ENCODE assay signal across 1 cellular context in genomic region chr6:25682324-25682723, GRCh38.
TF ChIP-seq lines count a peak whose summit lies in the region.

No MANE protein-coding gene starts in this region.

TF ChIP-seq in K562, 482 proteins besides CTCF, POLR2A, EP300 and RAD21 (continued from another document and continues in another):
- TF ChIP-seq MYBL2 (IDR thresholded peaks at IDR 0.05; ENCODE audit: low read depth) = no peak
- TF ChIP-seq MYBL2 (CRISPR knock-in tag; IDR thresholded peaks at IDR 0.05; ENCODE audit: borderline replicate concordance) = no peak
- no peak for TF ChIP-seq RBM25 (IDR thresholded peaks at IDR 0.05; ENCODE audit: low read depth, low read length, severe bottlenecking)
- TF ChIP-seq RBM14 (IDR thresholded peaks at IDR 0.05; ENCODE audit: borderline replicate concordance, insufficient read depth, low read depth, low read length) = no peak
- TF ChIP-seq HEY1 (CRISPR knock-in tag; IDR thresholded peaks at IDR 0.05; ENCODE audit: borderline replicate concordance) = no peak
- no peak for TF ChIP-seq PHF21A (IDR thresholded peaks at IDR 0.05; ENCODE audit: borderline replicate concordance, low read depth)
- no peak for TF ChIP-seq E2F4 (CRISPR knock-in tag; IDR thresholded peaks at IDR 0.05; ENCODE audit: low read depth)
- no peak for TF ChIP-seq ARNT (IDR thresholded peaks at IDR 0.05)
- no peak for TF ChIP-seq STAT5B (CRISPR knock-in tag; IDR thresholded peaks at IDR 0.05)
- peak; percentile 68; the same call in 1 of the 2 replicates for TF ChIP-seq TOE1 (IDR thresholded peaks at IDR 0.05; ENCODE audit: borderline replicate concordance)
- no peak for TF ChIP-seq TOE1 (CRISPR knock-in tag; IDR thresholded peaks at IDR 0.05; ENCODE audit: borderline replicate concordance, low read depth)
- no peak for TF ChIP-seq BCL6 (CRISPR knock-in tag; IDR thresholded peaks at IDR 0.05)
- no peak for TF ChIP-seq HOMEZ (CRISPR knock-in tag; IDR thresholded peaks at IDR 0.05)
- no peak for TF ChIP-seq RUNX1 (IDR thresholded peaks at IDR 0.05; ENCODE audit: low read depth)
- TF ChIP-seq ZFP1 (CRISPR knock-in tag; IDR thresholded peaks at IDR 0.05) = no peak
- no peak for TF ChIP-seq ZNF589 (CRISPR knock-in tag; IDR thresholded peaks at IDR 0.05; ENCODE audit: low read depth)
- no peak for TF ChIP-seq SMAD1 (IDR thresholded peaks at IDR 0.05; ENCODE audit: low read depth, low read length, partially characterized antibody)
- TF ChIP-seq POLR2AphosphoS2 (IDR thresholded peaks at IDR 0.05; ENCODE audit: low read length) = no peak
- no peak for TF ChIP-seq ZNF76 (CRISPR knock-in tag; IDR thresholded peaks at IDR 0.05; ENCODE audit: borderline replicate concordance)
- TF ChIP-seq MTA1 (IDR thresholded peaks at IDR 0.05; ENCODE audit: borderline replicate concordance) = no peak
- TF ChIP-seq ZMIZ1 (IDR thresholded peaks at IDR 0.05; ENCODE audit: low read depth in 2 of 2, low read length in 2 of 2) = no peak
- no peak for TF ChIP-seq RBM15 (IDR thresholded peaks at IDR 0.05; ENCODE audit: insufficient read depth, low read length)
- TF ChIP-seq FOS (IDR thresholded peaks at IDR 0.05; ENCODE audit: extremely low read depth, insufficient read length) = no peak
- peak; percentile 76 for TF ChIP-seq TFE3 (CRISPR knock-in tag; IDR thresholded peaks at IDR 0.05)
- no peak for TF ChIP-seq ZC3H4 (CRISPR knock-in tag; IDR thresholded peaks at IDR 0.05; ENCODE audit: borderline replicate concordance)
- TF ChIP-seq SMC3 (conservative IDR thresholded peaks at IDR 0.05; ENCODE audit: insufficient read depth, low read depth, low read length) = no peak
- TF ChIP-seq ZEB2 (IDR thresholded peaks at IDR 0.05) = no peak
- no peak for TF ChIP-seq NR4A1 (CRISPR knock-in tag; IDR thresholded peaks at IDR 0.05)
- no peak for TF ChIP-seq NR4A1 (tag; IDR thresholded peaks at IDR 0.05)
- TF ChIP-seq SNIP1 (IDR thresholded peaks at IDR 0.05; ENCODE audit: low read depth) = no peak
- no peak for TF ChIP-seq CHCHD3 (CRISPR knock-in tag; IDR thresholded peaks at IDR 0.05)
- peak; percentile 51 for TF ChIP-seq RAD51 (IDR thresholded peaks at IDR 0.05; ENCODE audit: borderline replicate concordance, low read depth)
- no peak for TF ChIP-seq RERE (CRISPR knock-in tag; IDR thresholded peaks at IDR 0.05; ENCODE audit: borderline replicate concordance)
- no peak for TF ChIP-seq MAZ (CRISPR knock-in tag; conservative IDR thresholded peaks at IDR 0.05 in 1 of 2, IDR thresholded peaks at IDR 0.05 in 1 of 2)
- TF ChIP-seq ZBTB26 (CRISPR knock-in tag; IDR thresholded peaks at IDR 0.05) = no peak
- TF ChIP-seq TCFL5 (CRISPR knock-in tag; conservative IDR thresholded peaks at IDR 0.05) = no peak
- TF ChIP-seq TEAD1 (CRISPR knock-in tag; IDR thresholded peaks at IDR 0.05) = 0 out of 4 replicates have a peak, but pooled peaks of 1 of the 2 experiments have one; percentile 37
- TF ChIP-seq RREB1 (CRISPR knock-in tag; IDR thresholded peaks at IDR 0.05) = no peak
- TF ChIP-seq C11orf30 (IDR thresholded peaks at IDR 0.05; ENCODE audit: low read depth) = peak; percentile 82
- TF ChIP-seq GTF2B (IDR thresholded peaks at IDR 0.05; ENCODE audit: extremely low read depth, insufficient read length) = no peak
